In the genomic region with DNA sequence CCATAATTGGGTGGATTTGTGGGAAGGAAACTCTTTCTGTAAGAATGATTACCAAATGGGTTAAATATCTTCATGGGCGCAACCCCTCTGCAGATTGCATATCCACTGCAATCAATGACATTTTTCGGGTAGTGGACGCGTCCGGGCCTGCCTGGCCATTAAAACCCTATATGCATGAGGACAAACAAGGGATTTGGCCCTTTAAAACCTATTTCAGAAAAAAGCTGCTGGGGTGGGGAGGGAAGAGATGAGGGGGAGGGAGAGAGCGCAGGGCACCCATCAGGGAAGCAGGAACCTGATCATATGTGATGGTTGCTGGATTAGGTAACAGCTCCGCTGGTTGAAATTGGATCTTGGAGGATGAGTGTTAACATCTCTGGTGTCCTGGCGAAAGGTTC, we compare ENCODE assay signal across 10 cellular contexts.
DNase-seq lines count a peak whose midpoint lies in the region; ATAC-seq, FAIRE-seq and TF ChIP-seq lines count a peak whose summit lies in the region.
"Had no signal": no experiment of that assay in that cellular context is flagged by ENCODE, and none has a peak within 500 bp of the region (broad histone marks: within the 10 kb centered on the region; RNA-seq: fewer than 3 reads in every experiment).

No MANE protein-coding gene starts in this region.

- peak overlapping the region; percentile 11 for H3K27ac ChIP-seq in trophoblast cell (ENCODE audit: low read depth, low read length)

- no peak overlapping the region for H2AFZ ChIP-seq in trophoblast cell (ENCODE audit: insufficient read depth, low read length, poor library complexity)

- no peak overlapping the region for H3K14ac ChIP-seq in trophoblast cell (ENCODE audit: low read length)

- peaks cover 15% of the 10 kb centered on the region for H3K79me2 ChIP-seq in trophoblast cell (ENCODE audit: control insufficient read depth, insufficient read depth, low read length, poor library complexity)

- no peak overlapping the region for H3K4me3 Mint-ChIP-seq in chondrocyte (ENCODE audit: unreplicated experiment)
- H3K4me3 Mint-ChIP-seq in stimulated activated naive B cell treated with anti-CD40 and anti-IgM and Interleukin-4, amounts not matched to agents 10 μg/mL and 1 μg/mL and 100 μg/mL, for 72 hours, result no peak overlapping the region
- H3K4me3 Mint-ChIP-seq in T-helper 2 cell treated with Interferon-gamma antibody and Interleukin-4, amounts not matched to agents 5 μg/mL and 100 μg/mL, for 36 hours, result no peak overlapping the region

- no CpG with 5 or more reads among the region's 8 CpGs for WGBS in trophoblast cell (ENCODE audit: extremely low coverage, insufficient coverage, insufficient read length)

- no peak overlapping the region for H4K12ac ChIP-seq in trophoblast cell (ENCODE audit: low read depth, low read length)

- no peaks in the 10 kb centered on the region for H3K9me3 ChIP-seq in trophoblast cell (ENCODE audit: insufficient read depth, low read depth, low read length)

- H4K8ac ChIP-seq in trophoblast cell (ENCODE audit: low read depth, low read length), result no peak overlapping the region

- H4K91ac ChIP-seq in trophoblast cell (ENCODE audit: low read depth, low read length), result peak overlapping the region; percentile 39

- no peak overlapping the region for H3K23ac ChIP-seq in trophoblast cell (ENCODE audit: low read length)

- H3K4me1 Mint-ChIP-seq in chondrocyte (ENCODE audit: low read depth), result peaks cover 22% of the 10 kb centered on the region
- H3K4me1 Mint-ChIP-seq in stimulated activated naive B cell treated with anti-CD40 and anti-IgM and Interleukin-4, amounts not matched to agents 10 μg/mL and 1 μg/mL and 100 μg/mL, for 72 hours, result peaks cover 4 to 8% of the 10 kb centered on the region in 2 donors
- H3K4me1 Mint-ChIP-seq in T-helper 2 cell treated with Interferon-gamma antibody and Interleukin-4, amounts not matched to agents 5 μg/mL and 100 μg/mL, for 36 hours (ENCODE audit: low read depth), result no peaks in the 10 kb centered on the region

- no peaks in the 10 kb centered on the region for H3K27me3 ChIP-seq in bronchial epithelial cell (ENCODE audit: control insufficient read depth, insufficient read depth, low read length)
- no peaks in the 10 kb centered on the region for H3K27me3 ChIP-seq in trophoblast cell (ENCODE audit: insufficient read depth, low read length)

- no peak overlapping the region for H2BK120ac ChIP-seq in trophoblast cell (ENCODE audit: insufficient read depth, low read length, poor library complexity)

- H3K4ac ChIP-seq in trophoblast cell (ENCODE audit: low read depth, low read length), result no peak overlapping the region

- H3K9ac ChIP-seq in trophoblast cell (ENCODE audit: low read length), result no peak overlapping the region

- TF ChIP-seq CTCF in bronchial epithelial cell (IDR thresholded peaks at IDR 0.05; ENCODE audit: insufficient read depth, low read length, severe bottlenecking), result no peak
- no peak for TF ChIP-seq CTCF in chondrocyte (IDR thresholded peaks at IDR 0.05)

- DNase-seq in HPDE6-E6E7 (ENCODE audit: extremely low spot score), result peak; percentile 26
- peak; percentile 79 for DNase-seq in NCI-H2227 treated with DMSO at 0.1 percent for 48 hours (lab: John Stamatoyannopoulos, UW)
- DNase-seq in bronchial epithelial cell (ENCODE audit: low read depth), result peak; percentile 68
- DNase-seq in trophoblast cell, result no peak
- no peak for DNase-seq in chondrocyte (ENCODE audit: low spot score)
- no peak for DNase-seq in stimulated activated naive CD4-positive, alpha-beta T cell (lab: John Stamatoyannopoulos, UW)
- DNase-seq in stimulated activated naive B cell treated with anti-CD40 and anti-IgM and Interleukin-4, amounts not matched to agents 10 μg/mL and 1 μg/mL and 100 μg/mL, for 72 hours, result no peak
- DNase-seq in T-helper 2 cell treated with Interferon-gamma antibody and Interleukin-4, amounts not matched to agents 5 μg/mL and 100 μg/mL, for 36 hours (ENCODE audit: low spot score), result no peak
- DNase-seq: GOT3 had no signal

- no peak overlapping the region for H3K4me3 ChIP-seq in bronchial epithelial cell (ENCODE audit: low read depth, low read length)
- no peak overlapping the region for H3K4me3 ChIP-seq in trophoblast cell (ENCODE audit: low read depth, low read length)
- H3K4me3 ChIP-seq: skin epidermis had no signal

- no peak for FAIRE-seq in bronchial epithelial cell (lab: Jason Lieb, UNC)

- H3K79me1 ChIP-seq in trophoblast cell (ENCODE audit: low read length), result peaks cover 27% of the 10 kb centered on the region

- no peak overlapping the region for H2AK5ac ChIP-seq in trophoblast cell (ENCODE audit: low read length)

- ATAC-seq in stimulated activated naive B cell treated with anti-CD40 and anti-IgM and Interleukin-4, amounts not matched to agents 10 μg/mL and 1 μg/mL and 100 μg/mL, for 72 hours (replicated peaks), result no peak

- H2BK5ac ChIP-seq in trophoblast cell (ENCODE audit: low read depth, low read length, poor library complexity), result peak overlapping the region; percentile 42

- no peak overlapping the region for H3K27ac Mint-ChIP-seq in chondrocyte (ENCODE audit: unreplicated experiment)
- H3K27ac Mint-ChIP-seq in stimulated activated naive B cell treated with anti-CD40 and anti-IgM and Interleukin-4, amounts not matched to agents 10 μg/mL and 1 μg/mL and 100 μg/mL, for 72 hours, result no peak overlapping the region
- no peak overlapping the region for H3K27ac Mint-ChIP-seq in T-helper 2 cell treated with Interferon-gamma antibody and Interleukin-4, amounts not matched to agents 5 μg/mL and 100 μg/mL, for 36 hours

- H3K4me2 ChIP-seq in trophoblast cell (ENCODE audit: low read length), result no peak overlapping the region

- H3K4me1 ChIP-seq in trophoblast cell (ENCODE audit: control insufficient read depth in 1 of 2, insufficient read depth in 2 of 2, low read length in 2 of 2), result peaks cover 17 to 18% of the 10 kb centered on the region in 2 experiments

- H3K9me3 Mint-ChIP-seq in chondrocyte (ENCODE audit: low read depth), result no peaks in the 10 kb centered on the region
- H3K9me3 Mint-ChIP-seq in stimulated activated naive B cell treated with anti-CD40 and anti-IgM and Interleukin-4, amounts not matched to agents 10 μg/mL and 1 μg/mL and 100 μg/mL, for 72 hours, result no peaks in the 10 kb centered on the region
- H3K9me3 Mint-ChIP-seq in T-helper 2 cell treated with Interferon-gamma antibody and Interleukin-4, amounts not matched to agents 5 μg/mL and 100 μg/mL, for 36 hours, result no peaks in the 10 kb centered on the region

- no peak overlapping the region for H2BK12ac ChIP-seq in trophoblast cell (ENCODE audit: low read length)

- H3K27me3 Mint-ChIP-seq in chondrocyte (ENCODE audit: low read depth), result peaks cover 4% of the 10 kb centered on the region
- H3K27me3 Mint-ChIP-seq in stimulated activated naive B cell treated with anti-CD40 and anti-IgM and Interleukin-4, amounts not matched to agents 10 μg/mL and 1 μg/mL and 100 μg/mL, for 72 hours, result peaks cover 17 to 53% of the 10 kb centered on the region in 2 donors
- H3K27me3 Mint-ChIP-seq in T-helper 2 cell treated with Interferon-gamma antibody and Interleukin-4, amounts not matched to agents 5 μg/mL and 100 μg/mL, for 36 hours (ENCODE audit: low read depth), result peaks cover 2% of the 10 kb centered on the region

- no peaks in the 10 kb centered on the region for H3K36me3 ChIP-seq in bronchial epithelial cell (ENCODE audit: control insufficient read depth, insufficient read depth, low read length)
- peaks cover 5 to 6% of the 10 kb centered on the region in 2 experiments for H3K36me3 ChIP-seq in trophoblast cell (ENCODE audit: control insufficient read depth in 1 of 2, insufficient read depth in 2 of 2, low read length in 2 of 2)

- no peaks in the 10 kb centered on the region for H3K36me3 Mint-ChIP-seq in chondrocyte (ENCODE audit: low read depth)
- H3K36me3 Mint-ChIP-seq in stimulated activated naive B cell treated with anti-CD40 and anti-IgM and Interleukin-4, amounts not matched to agents 10 μg/mL and 1 μg/mL and 100 μg/mL, for 72 hours, result no peaks in the 10 kb centered on the region
- H3K36me3 Mint-ChIP-seq in T-helper 2 cell treated with Interferon-gamma antibody and Interleukin-4, amounts not matched to agents 5 μg/mL and 100 μg/mL, for 36 hours (ENCODE audit: low read depth), result no peaks in the 10 kb centered on the region

- H3K18ac ChIP-seq in trophoblast cell (ENCODE audit: low read length), result no peak overlapping the region

Comparison
In these comparisons a context has a peak if more than half of its experiments do, and no peak if none do; other contexts are left out.
1. DNase-seq: peak in HPDE6-E6E7 (single experiment), NCI-H2227 treated with DMSO at 0.1 percent for 48 hours (single experiment) and bronchial epithelial cell (single experiment); none in trophoblast cell (0 of 2), chondrocyte (single experiment), stimulated activated naive CD4-positive, alpha-beta T cell (0 of 6), stimulated activated naive B cell treated with anti-CD40 and anti-IgM and Interleukin-4, amounts not matched to agents 10 μg/mL and 1 μg/mL and 100 μg/mL, for 72 hours (single experiment) and T-helper 2 cell treated with Interferon-gamma antibody and Interleukin-4, amounts not matched to agents 5 μg/mL and 100 μg/mL, for 36 hours (single experiment).